ENCODE assay signal across 8 cellular contexts in the genomic region with DNA sequence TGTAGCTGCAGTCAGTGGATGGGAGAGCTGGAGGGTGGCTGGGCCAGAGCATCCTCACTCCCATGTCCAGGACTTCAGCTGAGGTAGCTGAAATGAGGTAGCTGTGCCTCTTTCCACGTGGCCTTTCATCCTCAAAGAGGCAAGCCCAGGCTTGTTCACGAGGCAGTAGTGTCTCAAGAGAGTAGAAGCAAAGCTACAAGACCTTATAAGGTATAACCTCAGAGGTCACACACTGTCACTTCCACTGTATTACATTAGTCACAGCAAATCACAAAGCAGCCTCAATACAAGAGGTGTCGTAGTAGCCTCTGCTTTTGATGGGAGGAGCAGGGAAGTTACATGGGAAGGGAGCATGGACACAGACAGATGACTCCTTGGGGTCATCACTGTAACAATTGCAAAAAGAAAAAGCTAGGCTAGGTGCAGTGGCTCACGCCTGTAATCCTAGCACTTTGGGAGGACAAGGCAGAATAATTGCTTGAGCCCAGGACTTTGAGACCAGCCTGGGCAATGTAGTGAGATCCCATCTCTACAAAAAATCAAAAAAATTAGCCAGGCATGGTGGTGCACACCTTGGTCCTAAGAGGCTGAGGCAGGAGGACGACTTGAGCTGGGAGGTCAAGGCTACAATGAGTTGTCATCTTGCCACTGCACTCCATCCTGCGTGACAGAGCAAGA.
A peak's percentile ranks its signal among the peaks of the same experiment; 100 is the strongest.
DNase-seq lines count a peak whose midpoint lies in the region; ATAC-seq and TF ChIP-seq lines count a peak whose summit lies in the region.
"Had no signal": no experiment of that assay in that cellular context is flagged by ENCODE, and none has a peak within 500 bp of the region (broad histone marks: within the 10 kb centered on the region; RNA-seq: fewer than 3 reads in every experiment).

No MANE protein-coding gene starts in this region.

- ATAC-seq in GM21717 (IDR thresholded peaks at IDR 0.05; ENCODE audit: unreplicated experiment) (peak; percentile 62), Panc1 (no peak), GM18517 (IDR thresholded peaks at IDR 0.05; ENCODE audit: unreplicated experiment) (no peak)

- no peak overlapping the region for H3K4me3 ChIP-seq in Panc1 (ENCODE audit: low read depth in 2 of 2, low read length in 2 of 2)
- H3K4me3 ChIP-seq: spleen had no signal

- H3K27ac ChIP-seq in Panc1 (ENCODE audit: low read length): peak overlapping the region; percentile 29; the same call in 1 of the 2 replicates
- H3K27ac ChIP-seq: spleen had no signal

- in situ Hi-C loops in Panc1 (cut with HindIII; ENCODE audit: low pct_unique_long_range_greater_than_20kb, low sequenced_read_pairs): no loop called here

- H3K4me1 ChIP-seq in Panc1 (ENCODE audit: control insufficient read depth, insufficient read depth, low read length): no peaks in the 10 kb centered on the region
- H3K4me1 ChIP-seq: spleen had no signal

- TF ChIP-seq CTCF in GM10248 (IDR thresholded peaks at IDR 0.05; ENCODE audit: control extremely low read depth, extremely low read depth, low read depth, missing control alignments) (no peak), Panc1 (IDR thresholded peaks at IDR 0.05) (no peak)

- POLR2A ChIA-PET in GM10248 (lab: Yijun Ruan, JAX): no interaction called here
- POLR2A ChIA-PET in Panc1 (lab: Charles Lee): no interaction called here

- H3K36me3 ChIP-seq in Panc1 (ENCODE audit: control insufficient read depth, insufficient read depth, low read length): no peaks in the 10 kb centered on the region
- H3K36me3 ChIP-seq: spleen had no signal

- no peaks in the 10 kb centered on the region for H3K9me3 ChIP-seq in Panc1 (ENCODE audit: control insufficient read depth, insufficient read depth, low read depth, low read length)

- H3K27me3 ChIP-seq in Panc1 (ENCODE audit: control insufficient read depth, insufficient read depth, low read length): no peaks in the 10 kb centered on the region
- H3K27me3 ChIP-seq: spleen had no signal

- intact Hi-C loops in Panc1 (cut with micrococcal nuclease; ENCODE audit: unreplicated experiment): no loop called here

- no TSS peak for BruUV-seq in Panc1 (replicated peaks; lab: Mats Ljungman, UMichigan)

- peak; percentile 17 for DNase-seq in GM10248 (ENCODE audit: extremely low spot score)
- DNase-seq in Panc1 (ENCODE audit: low read depth, low spot score): no peak
- DNase-seq in hepatic stellate cell (ENCODE audit: low spot score): peak; percentile 6
- DNase-seq in activated CD4-positive, alpha-beta T cell treated with anti-CD3 and anti-CD28 coated beads, Interleukin-2, amount 50 U/mL, for 1 hour: no peak
- DNase-seq in NCI-H2107 (lab: John Stamatoyannopoulos, UW): no peak
- DNase-seq: spleen had no signal

- CTCF ChIA-PET in GM10248 (lab: Yijun Ruan, JAX): interaction anchor here (1.2 kb wide), 1 partner anchor 19 kb away, joined by 3 read pairs; no protein-coding TSS in a partner anchor
- CTCF ChIA-PET in Panc1 (lab: Charles Lee): no interaction called here

Comparison
In these comparisons a context has a peak if more than half of its experiments do, and no peak if none do; other contexts are left out.
1. DNase-seq: peak in GM10248 (single experiment) and hepatic stellate cell (single experiment); none in Panc1 (single experiment), activated CD4-positive, alpha-beta T cell treated with anti-CD3 and anti-CD28 coated beads, Interleukin-2, amount 50 U/mL, for 1 hour (single experiment) and NCI-H2107 (single experiment).